Comparison of ENCODE assay signal across 12 cellular contexts in the genomic region with DNA sequence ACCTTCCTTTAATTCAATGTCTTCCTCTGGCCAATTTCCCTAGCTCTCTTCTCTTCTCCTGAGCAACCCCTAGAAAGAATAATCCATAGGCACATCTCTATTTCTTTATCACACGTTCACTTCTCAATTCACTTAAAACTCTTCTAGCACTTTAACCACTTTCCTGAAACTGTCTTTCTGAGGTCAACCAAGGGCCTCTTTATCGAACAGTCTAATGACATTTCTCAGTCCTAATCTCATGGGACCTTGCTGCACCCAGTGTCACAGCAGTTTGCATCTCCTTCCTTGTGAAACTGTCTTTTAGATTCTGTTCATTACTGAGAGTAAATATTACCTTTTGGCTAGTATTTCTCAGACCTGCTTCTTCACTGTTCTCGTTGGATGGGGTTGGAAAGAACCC.
DNase-seq lines count a peak whose midpoint lies in the region; ATAC-seq lines count a peak whose summit lies in the region.
"Had no signal": no experiment of that assay in that cellular context is flagged by ENCODE, and none has a peak within 500 bp of the region (broad histone marks: within the 10 kb centered on the region; RNA-seq: fewer than 3 reads in every experiment).

No MANE protein-coding gene starts in this region.

- in situ Hi-C loops in ACHN (cut with HindIII; ENCODE audit: low pct_ligation_motif_present, low pct_unique_long_range_greater_than_20kb, low sequenced_read_pairs) = no loop called here

- ATAC-seq in GM18498 (IDR thresholded peaks at IDR 0.05; ENCODE audit: unreplicated experiment) (peak; percentile 94), GM19452 (IDR thresholded peaks at IDR 0.05; ENCODE audit: unreplicated experiment) (peak; percentile 97), HG02884 (IDR thresholded peaks at IDR 0.05; ENCODE audit: unreplicated experiment) (peak; percentile 69), HG03565 (IDR thresholded peaks at IDR 0.05; ENCODE audit: unreplicated experiment) (peak; percentile 82)

- DNase-seq in NCI-H1694 treated with DMSO at 0.1 percent for 48 hours (lab: John Stamatoyannopoulos, UW) (no peak), NCI-H2171 (lab: John Stamatoyannopoulos, UW) (no peak), anterior cingulate cortex (lab: John Stamatoyannopoulos, UW) (no peak), ACHN (no peak)
- DNase-seq: activated naive CD4-positive, alpha-beta T cell treated with anti-CD3 and anti-CD28 coated beads, Interleukin-2, amount 50 U/mL, for 16 hours; NCI-H1694; RPMI8226; uterus had no signal
